ENCODE assay signal across 17 cellular contexts in genomic region chr12:111640498-111640897, GRCh38. TPM values are rescaled to one million over a fixed set of nuclear protein-coding genes. Genes with fewer than 3 reads are reported as not detected.
DNase-seq lines count a peak whose midpoint lies in the region; ATAC-seq and TF ChIP-seq lines count a peak whose summit lies in the region.
"Had no signal": no experiment of that assay in that cellular context is flagged by ENCODE, and none has a peak within 500 bp of the region (broad histone marks: within the 10 kb centered on the region; RNA-seq: fewer than 3 reads in every experiment).

No MANE protein-coding gene starts in this region.

- peak; percentile 73 for DNase-seq in G401 (ENCODE audit: low spot score)
- peak; percentile 67 for DNase-seq in cerebellum (ENCODE audit: low spot score)
- no peak for DNase-seq in activated naive CD8-positive, alpha-beta T cell treated with anti-CD3 and anti-CD28 coated beads, Interleukin-2, amount 50 U/mL, for 24 hours
- DNase-seq in NCI-H446 treated with DMSO at 0.1 percent for 48 hours (lab: John Stamatoyannopoulos, UW) = no peak
- no peak for DNase-seq in Right ventricle myocardium inferior (ENCODE audit: missing footprints)
- DNase-seq: 8988T; ACHN; AML-193; Calu3; CD4-positive, alpha-beta memory T cell; COR-L47; DMS53; DMS79 treated with DMSO at 0.1 percent for 48 hours; GOT3 had no signal

- in situ Hi-C loops in G401 (cut with HindIII; ENCODE audit: low sequenced_read_pairs) = no loop called here

- peaks cover 51% of the 10 kb centered on the region for H3K4me1 Mint-ChIP-seq in brain
- H3K4me1 Mint-ChIP-seq in activated naive CD8-positive, alpha-beta T cell treated with anti-CD3 and anti-CD28 coated beads, Interleukin-2, amount 50 U/mL, for 24 hours = no peaks in the 10 kb centered on the region

- H3K27ac Mint-ChIP-seq in brain = peak overlapping the region in 3 of 5 experiments; percentile 30 to 87 (median 64)
- H3K27ac Mint-ChIP-seq in activated naive CD8-positive, alpha-beta T cell treated with anti-CD3 and anti-CD28 coated beads, Interleukin-2, amount 50 U/mL, for 24 hours = no peak overlapping the region

- intact Hi-C loops in Right ventricle myocardium inferior (cut with DNase I) = no loop called here

- H3K4me3 Mint-ChIP-seq in brain = peak overlapping the region in 2 of 5 experiments; percentile 4 to 30
- H3K4me3 Mint-ChIP-seq in activated naive CD8-positive, alpha-beta T cell treated with anti-CD3 and anti-CD28 coated beads, Interleukin-2, amount 50 U/mL, for 24 hours = no peak overlapping the region
- H3K4me3 Mint-ChIP-seq: CD4-positive, alpha-beta memory T cell had no signal

- no peak for TF ChIP-seq CTCF in brain (conservative IDR thresholded peaks at IDR 0.05)

- no peaks in the 10 kb centered on the region for H3K27me3 Mint-ChIP-seq in brain
- no peaks in the 10 kb centered on the region for H3K27me3 Mint-ChIP-seq in activated naive CD8-positive, alpha-beta T cell treated with anti-CD3 and anti-CD28 coated beads, Interleukin-2, amount 50 U/mL, for 24 hours
- H3K27me3 Mint-ChIP-seq: CD4-positive, alpha-beta memory T cell had no signal

- H3K9me3 Mint-ChIP-seq in brain = no peaks in the 10 kb centered on the region
- no peaks in the 10 kb centered on the region for H3K9me3 Mint-ChIP-seq in activated naive CD8-positive, alpha-beta T cell treated with anti-CD3 and anti-CD28 coated beads, Interleukin-2, amount 50 U/mL, for 24 hours
- H3K9me3 Mint-ChIP-seq: CD4-positive, alpha-beta memory T cell had no signal

- ATAC-seq in activated naive CD8-positive, alpha-beta T cell treated with anti-CD3 and anti-CD28 coated beads, Interleukin-2, amount 50 U/mL, for 24 hours = no peak
- ATAC-seq in Right ventricle myocardium inferior (no peak), GM19467 (IDR thresholded peaks at IDR 0.05; ENCODE audit: unreplicated experiment) (no peak)
- ATAC-seq: A549 had no signal

- H3K36me3 Mint-ChIP-seq in brain = peaks cover 22% of the 10 kb centered on the region
- H3K36me3 Mint-ChIP-seq in activated naive CD8-positive, alpha-beta T cell treated with anti-CD3 and anti-CD28 coated beads, Interleukin-2, amount 50 U/mL, for 24 hours (ENCODE audit: low read depth) = peaks cover 17% of the 10 kb centered on the region

RNA-seq across cellular contexts. Expression of gene ATXN2, which starts 41.4 kb away (rescaled TPM):
- 11.3 and 22.7 TPM in 2 replicates for total RNA-seq in G401 (2014; rRNA removed; shearing (Covaris generic))
- 38.0 TPM for polyA plus RNA-seq in brain (ENCODE audit: insufficient read depth, low read depth, low replicate concordance)
- 80.9 TPM for total RNA-seq in cerebellum
- 48.4 TPM for total RNA-seq in Right ventricle myocardium inferior

RNA-seq across cellular contexts. Expression of gene BRAP, which starts 45.3 kb away (rescaled TPM):
- total RNA-seq in G401 (2014; rRNA removed; shearing (Covaris generic)) = 15.8 and 17.0 TPM in 2 replicates
- polyA plus RNA-seq in brain (ENCODE audit: insufficient read depth, low read depth, low replicate concordance) = 19.6 TPM
- total RNA-seq in cerebellum (18.8 TPM), Right ventricle myocardium inferior (14.1 TPM)

RNA-seq across cellular contexts. Expression of gene ACAD10, which starts 45.4 kb away (rescaled TPM):
- total RNA-seq in G401 (2014; rRNA removed; shearing (Covaris generic)) = 28.0 and 39.2 TPM in 2 replicates
- 15.8 TPM for polyA plus RNA-seq in brain (ENCODE audit: insufficient read depth, low read depth, low replicate concordance)
- total RNA-seq in cerebellum (35.7 TPM), Right ventricle myocardium inferior (27.8 TPM)

Comparison
In these comparisons a context has a peak if more than half of its experiments do, and no peak if none do; other contexts are left out.
1. DNase-seq: peak in G401 (single experiment) and cerebellum (single experiment); none in activated naive CD8-positive, alpha-beta T cell treated with anti-CD3 and anti-CD28 coated beads, Interleukin-2, amount 50 U/mL, for 24 hours (single experiment), NCI-H446 treated with DMSO at 0.1 percent for 48 hours (single experiment) and Right ventricle myocardium inferior (single experiment).